ENCODE assay signal across 8 cellular contexts in the genomic region with DNA sequence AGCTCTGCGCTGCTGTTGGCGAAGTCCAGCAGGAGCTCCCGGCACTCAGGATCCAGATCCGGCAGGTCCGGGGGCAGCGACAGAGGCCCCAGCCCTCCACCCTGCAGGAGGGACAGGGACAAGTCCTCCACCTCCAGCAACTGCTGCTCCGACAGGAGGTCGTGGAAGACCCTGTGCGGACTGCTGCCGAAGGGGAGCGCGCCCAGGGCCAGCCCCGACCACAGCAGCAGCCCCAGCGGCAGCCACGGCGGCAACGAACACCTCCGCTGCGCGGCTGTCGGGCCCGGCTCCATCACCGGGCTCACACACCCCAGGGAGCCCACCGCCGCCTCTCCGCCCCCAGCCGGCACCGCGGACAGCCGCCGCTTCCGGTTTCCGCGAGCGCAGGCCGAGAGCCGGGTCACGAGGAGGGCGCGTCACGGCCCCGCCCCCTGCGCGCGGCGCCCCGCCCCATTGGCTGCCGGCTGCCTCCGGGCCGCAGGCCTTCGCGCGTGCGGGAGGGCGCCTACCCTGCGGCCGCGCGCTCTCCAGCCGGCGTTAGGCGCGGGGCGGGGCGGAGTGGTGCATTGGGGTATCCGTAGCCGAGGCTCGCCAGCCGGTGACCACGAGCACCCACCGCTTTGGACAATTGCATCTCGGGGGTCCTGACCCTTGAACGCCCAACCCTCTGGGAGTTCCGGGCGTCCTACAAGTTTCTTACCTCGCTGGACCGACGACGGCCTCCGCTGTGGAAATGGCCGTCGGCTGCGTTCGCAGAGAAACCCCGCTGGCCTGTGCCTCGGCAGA. TPM values are rescaled to one million over a fixed set of nuclear protein-coding genes. Genes with fewer than 3 reads are reported as not detected.
DNase-seq lines count a peak whose midpoint lies in the region; ATAC-seq, FAIRE-seq and TF ChIP-seq lines count a peak whose summit lies in the region.

Gene OSTM1, minus strand, starts transcription at position 383 of the 786 bp plus-strand sequence. Its CDS starts 90 bp downstream, at position 293.

- H3K27ac ChIP-seq in PC-3 (ENCODE audit: low read length) (no peak within 1 kb of the TSS), epithelial cell of prostate (peak within 1 kb of the TSS; percentile 69), mucosa of rectum (ENCODE audit: low read depth in 2 of 2, low read length in 2 of 2) (peak within 1 kb of the TSS; percentile 78 to 80)

- peak within 1 kb of the TSS; percentile 98 for H2AFZ ChIP-seq in PC-3 (ENCODE audit: low read length)

- H3K36me3 ChIP-seq in PC-3 (ENCODE audit: low read depth, low read length) = no peaks in the 10 kb centered on the region
- H3K36me3 ChIP-seq in mucosa of rectum (ENCODE audit: control insufficient read depth in 2 of 2, insufficient read depth in 2 of 2, low read length in 2 of 2) = no peaks in the 10 kb centered on the region

- TF ChIP-seq CTCF in D721Med (IDR thresholded peaks at IDR 0.05; ENCODE audit: insufficient read depth, missing control alignments) (no peak), PC-3 (conservative IDR thresholded peaks at IDR 0.05; ENCODE audit: low read depth, low read length) (no peak)

- H3K9ac ChIP-seq in PC-3 (ENCODE audit: low read length) (peak within 1 kb of the TSS; percentile 67), mucosa of rectum (ENCODE audit: low read depth in 1 of 2, low read length in 2 of 2) (peak within 1 kb of the TSS; percentile 93 to 100)

- DNase-seq in D721Med (ENCODE audit: insufficient read length, low spot score) (peak; percentile 97), HuH-7 (ENCODE audit: low spot score) (peak; percentile 97), PC-3 (peak; percentile 83), activated T-cell treated with anti-CD3 and anti-CD28 coated beads for 48 hours (ENCODE audit: low read depth) (peak; percentile 96), epithelial cell of prostate (ENCODE audit: low read depth, low spot score) (peak; percentile 37)
- peak; percentile 85 to 88 for DNase-seq in stimulated activated CD8-positive, alpha-beta memory T cell treated with anti-CD3 and anti-CD28 coated beads, Interleukin-7, amount 100 ng/mL, for 1 hour (ENCODE audit: low read depth in 2 of 2)

- peaks cover 12% of the 10 kb centered on the region for H3K79me2 ChIP-seq in PC-3 (ENCODE audit: low read length)

- H3K27me3 ChIP-seq in PC-3 (ENCODE audit: low read length) (no peaks in the 10 kb centered on the region), mucosa of rectum (ENCODE audit: control insufficient read depth in 2 of 2, insufficient read depth in 2 of 2, low read length in 2 of 2) (no peaks in the 10 kb centered on the region)

- peak; percentile 96 for ATAC-seq in GM21515 (IDR thresholded peaks at IDR 0.05; ENCODE audit: unreplicated experiment)
- peak; percentile 98 for ATAC-seq in PC-3

- no peak for FAIRE-seq in D721Med (lab: Jason Lieb, UNC)

- intact Hi-C loops in PC-3 (cut with micrococcal nuclease) = no loop called here

- peak within 1 kb of the TSS; percentile 82 for H3K4me3 ChIP-seq in PC-3 (ENCODE audit: low read length)
- peak within 1 kb of the TSS; percentile 93 to 96 for H3K4me3 ChIP-seq in mucosa of rectum (ENCODE audit: low read length in 2 of 2)

- H3K4me1 ChIP-seq in PC-3 (ENCODE audit: insufficient read depth, low read length) (no peaks in the 10 kb centered on the region; the same call in 1 of the 2 replicates), mucosa of rectum (ENCODE audit: control insufficient read depth in 2 of 2, insufficient read depth in 2 of 2, low read length in 2 of 2) (peaks cover 0 to 11% of the 10 kb centered on the region in 2 donors)

- H3K9me3 ChIP-seq in PC-3 (ENCODE audit: low read length) = no peaks in the 10 kb centered on the region
- H3K9me3 ChIP-seq in mucosa of rectum (ENCODE audit: control insufficient read depth in 2 of 2, low read length in 2 of 2) = no peaks in the 10 kb centered on the region

- CTCF ChIA-PET in PC-3 (lab: Charles Lee) = no interaction called here

- POLR2A ChIA-PET in PC-3 (lab: Charles Lee; ENCODE audit: unreplicated experiment) = no interaction called here

- no peaks in the 10 kb centered on the region for H4K20me1 ChIP-seq in PC-3 (ENCODE audit: low read length)

- no peaks in the 10 kb centered on the region for H3F3A ChIP-seq in PC-3 (ENCODE audit: low read length, unreplicated experiment)

- peak within 1 kb of the TSS; percentile 93 for H3K4me2 ChIP-seq in PC-3 (ENCODE audit: low read length)

- H3K9me2 ChIP-seq in PC-3 (replicated peaks; ENCODE audit: low read length) = no peaks in the 10 kb centered on the region

- TSS peak; percentile 75 for BruUV-seq in PC-3 (replicated peaks; lab: Mats Ljungman, UMichigan)

RNA-seq across cellular contexts. Expression of gene OSTM1, which starts in this region (rescaled TPM):
- 12.4 and 13.5 TPM in 2 replicates for total RNA-seq in PC-3 (2014; rRNA removed)

Comparison
In these comparisons a context has a peak if more than half of its experiments do, and no peak if none do; other contexts are left out.
1. DNase-seq: peak in every context shown above with its lines; median percentile 97 in D721Med; 97 in HuH-7; 96 in activated T-cell treated with anti-CD3 and anti-CD28 coated beads for 48 hours; 86 in stimulated activated CD8-positive, alpha-beta memory T cell treated with anti-CD3 and anti-CD28 coated beads, Interleukin-7, amount 100 ng/mL, for 1 hour; 83 in PC-3; 37 in epithelial cell of prostate.